19 cellular contexts compared by ENCODE assay signal in the genomic region with DNA sequence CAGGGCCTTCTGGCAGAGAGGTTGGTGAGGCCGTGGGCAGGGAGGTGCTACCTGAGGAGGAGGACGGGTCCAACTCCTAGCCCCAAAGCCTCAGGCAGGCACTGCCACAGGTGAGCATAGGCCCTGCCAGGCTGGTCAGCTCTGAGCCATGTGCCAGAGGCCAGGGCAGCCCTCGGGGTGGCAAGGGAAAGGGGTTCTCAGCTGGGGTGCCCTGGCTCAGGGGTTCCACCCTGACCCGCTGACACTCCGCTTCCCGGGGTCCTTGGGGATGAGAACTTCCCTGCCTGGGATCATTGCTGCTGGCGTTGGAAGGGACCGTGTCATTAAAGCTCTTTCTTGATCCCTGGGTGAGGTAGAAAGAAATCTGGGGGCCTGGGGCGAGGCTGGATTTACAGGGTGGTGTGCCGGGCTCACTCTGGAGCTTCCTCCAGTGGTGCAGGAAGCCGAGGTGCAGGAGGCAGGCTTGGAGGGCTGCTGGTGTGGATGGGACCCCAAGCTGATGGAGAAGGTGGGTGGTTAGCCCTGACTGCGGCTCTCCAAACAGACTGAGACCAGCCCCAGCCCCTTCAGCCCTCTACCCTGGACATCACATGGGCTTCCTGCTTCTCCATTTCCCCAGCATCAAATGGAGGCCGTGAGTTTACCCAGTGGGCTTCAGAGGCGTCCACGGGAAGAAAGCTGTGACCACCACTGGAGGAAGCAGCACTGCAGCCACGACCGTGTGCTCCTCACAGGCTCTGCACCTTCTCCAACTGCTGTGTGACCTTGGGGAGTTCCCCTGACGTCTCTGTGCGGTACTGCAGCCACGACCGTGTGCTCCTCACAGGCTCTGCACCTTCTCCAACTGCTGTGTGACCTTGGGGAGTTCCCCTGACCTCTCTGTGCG.
"Had no signal": no experiment of that assay in that cellular context is flagged by ENCODE, and none has a peak within 500 bp of the region (broad histone marks: within the 10 kb centered on the region; RNA-seq: fewer than 3 reads in every experiment).

No MANE protein-coding gene starts in this region.

- H3K4me3 Mint-ChIP-seq: activated naive CD8-positive, alpha-beta T cell treated with anti-CD3 and anti-CD28 coated beads, Interleukin-2, amount 50 U/mL, for 24 hours; activated T-cell treated with anti-CD3 and anti-CD28 coated beads, Interleukin-2, amount 50 U/mL, for 4 hours; naive B cell had no signal

- H2AFZ ChIP-seq: parathyroid adenoma had no signal

- H3K27ac Mint-ChIP-seq: activated naive CD8-positive, alpha-beta T cell treated with anti-CD3 and anti-CD28 coated beads, Interleukin-2, amount 50 U/mL, for 24 hours; naive B cell had no signal

- H3K4me1 ChIP-seq: breast epithelium, parathyroid adenoma had no signal

- H3K27me3 ChIP-seq: ascending aorta had no signal

- H3K9me3 Mint-ChIP-seq: activated naive CD8-positive, alpha-beta T cell treated with anti-CD3 and anti-CD28 coated beads, Interleukin-2, amount 50 U/mL, for 24 hours; activated T-cell treated with anti-CD3 and anti-CD28 coated beads, Interleukin-2, amount 50 U/mL, for 4 hours had no signal

- ATAC-seq: activated CD4-positive, CD25-positive, alpha-beta regulatory T cell treated with anti-CD3 and anti-CD28 coated beads, Interleukin-2, amount 50 U/mL, for 24 hours; activated naive CD8-positive, alpha-beta T cell treated with anti-CD3 and anti-CD28 coated beads, Interleukin-2, amount 50 U/mL, for 24 hours; activated T-cell treated with anti-CD3 and anti-CD28 coated beads, Interleukin-2, amount 50 U/mL, for 4 hours; left cardiac atrium had no signal

- H3K9ac ChIP-seq: parathyroid adenoma had no signal

- H3K36me3 ChIP-seq: ascending aorta, breast epithelium had no signal

- H3K4me3 ChIP-seq: ascending aorta, breast epithelium, skin epidermis had no signal

- H3K36me3 Mint-ChIP-seq: naive B cell had no signal

- DNase-seq: activated CD4-positive, alpha-beta T cell treated with anti-CD3 and anti-CD28 coated beads, Interleukin-2, amount 50 U/mL, for 4 hours; activated naive CD4-positive, alpha-beta T cell; activated naive CD8-positive, alpha-beta T cell treated with anti-CD3 and anti-CD28 coated beads, Interleukin-2, amount 50 U/mL, for 24 hours; activated T-cell treated with anti-CD3 and anti-CD28 coated beads, Interleukin-2, amount 50 U/mL, for 4 hours; dermis blood vessel endothelial cell; foreskin melanocyte; left cardiac atrium; naive B cell; stimulated activated CD4-positive, alpha-beta T cell treated with anti-CD3 and anti-CD28 coated beads, Interleukin-4, amount 100 ng/mL, for 4 hours; stimulated activated CD8-positive, alpha-beta memory T cell treated with anti-CD3 and anti-CD28 coated beads, Interleukin-4, amount 100 ng/mL, for 48 hours; stimulated activated naive CD4-positive, alpha-beta T cell treated with Interleukin-2 at 50 U/mL for 16 hours; substantia nigra; trophoblast cell had no signal

- H3K27ac ChIP-seq: ascending aorta, breast epithelium, epithelial cell of prostate, parathyroid adenoma, skin epidermis had no signal

- H3K9me3 ChIP-seq: ascending aorta, breast epithelium had no signal

- H3K27me3 Mint-ChIP-seq: activated naive CD8-positive, alpha-beta T cell treated with anti-CD3 and anti-CD28 coated beads, Interleukin-2, amount 50 U/mL, for 24 hours had no signal

- H3K79me2 ChIP-seq: parathyroid adenoma had no signal

- H3K4me1 Mint-ChIP-seq: activated naive CD8-positive, alpha-beta T cell treated with anti-CD3 and anti-CD28 coated beads, Interleukin-2, amount 50 U/mL, for 24 hours; naive B cell had no signal
